ENCODE assay signal across 2 cellular contexts in genomic region chr2:102059151-102059550, GRCh38.
TF ChIP-seq lines count a peak whose summit lies in the region.

No MANE protein-coding gene starts in this region.

TF ChIP-seq in K562, 482 proteins besides CTCF, POLR2A, EP300 and RAD21 (continued from another document):
- TF ChIP-seq, protein P1, sequence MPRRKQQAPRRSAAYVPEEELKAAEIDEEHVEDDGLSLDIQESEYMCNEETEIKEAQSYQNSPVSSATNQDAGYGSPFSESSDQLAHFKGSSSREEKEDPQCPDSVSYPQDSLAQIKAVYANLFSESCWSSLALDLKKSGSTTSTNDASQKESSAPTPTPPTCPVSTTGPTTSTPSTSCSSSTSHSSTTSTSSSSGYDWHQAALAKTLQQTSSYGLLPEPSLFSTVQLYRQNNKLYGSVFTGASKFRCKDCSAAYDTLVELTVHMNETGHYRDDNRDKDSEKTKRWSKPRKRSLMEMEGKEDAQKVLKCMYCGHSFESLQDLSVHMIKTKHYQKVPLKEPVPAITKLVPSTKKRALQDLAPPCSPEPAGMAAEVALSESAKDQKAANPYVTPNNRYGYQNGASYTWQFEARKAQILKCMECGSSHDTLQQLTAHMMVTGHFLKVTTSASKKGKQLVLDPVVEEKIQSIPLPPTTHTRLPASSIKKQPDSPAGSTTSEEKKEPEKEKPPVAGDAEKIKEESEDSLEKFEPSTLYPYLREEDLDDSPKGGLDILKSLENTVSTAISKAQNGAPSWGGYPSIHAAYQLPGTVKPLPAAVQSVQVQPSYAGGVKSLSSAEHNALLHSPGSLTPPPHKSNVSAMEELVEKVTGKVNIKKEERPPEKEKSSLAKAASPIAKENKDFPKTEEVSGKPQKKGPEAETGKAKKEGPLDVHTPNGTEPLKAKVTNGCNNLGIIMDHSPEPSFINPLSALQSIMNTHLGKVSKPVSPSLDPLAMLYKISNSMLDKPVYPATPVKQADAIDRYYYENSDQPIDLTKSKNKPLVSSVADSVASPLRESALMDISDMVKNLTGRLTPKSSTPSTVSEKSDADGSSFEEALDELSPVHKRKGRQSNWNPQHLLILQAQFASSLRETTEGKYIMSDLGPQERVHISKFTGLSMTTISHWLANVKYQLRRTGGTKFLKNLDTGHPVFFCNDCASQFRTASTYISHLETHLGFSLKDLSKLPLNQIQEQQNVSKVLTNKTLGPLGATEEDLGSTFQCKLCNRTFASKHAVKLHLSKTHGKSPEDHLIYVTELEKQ (CRISPR knock-in tag; IDR thresholded peaks at IDR 0.05), result no peak
- TF ChIP-seq POLR3A (IDR thresholded peaks at IDR 0.05; ENCODE audit: borderline replicate concordance, extremely low read depth, insufficient read depth, insufficient read length), result no peak
TF ChIP-seq in K562: peak in this region for 0.

TF ChIP-seq in liver, 16 proteins besides CTCF, POLR2A, EP300 and RAD21 (continued from another document):
- TF ChIP-seq ZBTB33 (IDR thresholded peaks at IDR 0.05), result no peak
- TF ChIP-seq, protein P2, sequence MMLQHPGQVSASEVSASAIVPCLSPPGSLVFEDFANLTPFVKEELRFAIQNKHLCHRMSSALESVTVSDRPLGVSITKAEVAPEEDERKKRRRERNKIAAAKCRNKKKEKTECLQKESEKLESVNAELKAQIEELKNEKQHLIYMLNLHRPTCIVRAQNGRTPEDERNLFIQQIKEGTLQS (IDR thresholded peaks at IDR 0.05), result no peak
- TF ChIP-seq FOXA1 (IDR thresholded peaks at IDR 0.05), result no peak
- TF ChIP-seq, protein P3, sequence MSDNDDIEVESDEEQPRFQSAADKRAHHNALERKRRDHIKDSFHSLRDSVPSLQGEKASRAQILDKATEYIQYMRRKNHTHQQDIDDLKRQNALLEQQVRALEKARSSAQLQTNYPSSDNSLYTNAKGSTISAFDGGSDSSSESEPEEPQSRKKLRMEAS (IDR thresholded peaks at IDR 0.05), result no peak
- TF ChIP-seq YY1 (IDR thresholded peaks at IDR 0.05), result no peak
- TF ChIP-seq, protein P4, sequence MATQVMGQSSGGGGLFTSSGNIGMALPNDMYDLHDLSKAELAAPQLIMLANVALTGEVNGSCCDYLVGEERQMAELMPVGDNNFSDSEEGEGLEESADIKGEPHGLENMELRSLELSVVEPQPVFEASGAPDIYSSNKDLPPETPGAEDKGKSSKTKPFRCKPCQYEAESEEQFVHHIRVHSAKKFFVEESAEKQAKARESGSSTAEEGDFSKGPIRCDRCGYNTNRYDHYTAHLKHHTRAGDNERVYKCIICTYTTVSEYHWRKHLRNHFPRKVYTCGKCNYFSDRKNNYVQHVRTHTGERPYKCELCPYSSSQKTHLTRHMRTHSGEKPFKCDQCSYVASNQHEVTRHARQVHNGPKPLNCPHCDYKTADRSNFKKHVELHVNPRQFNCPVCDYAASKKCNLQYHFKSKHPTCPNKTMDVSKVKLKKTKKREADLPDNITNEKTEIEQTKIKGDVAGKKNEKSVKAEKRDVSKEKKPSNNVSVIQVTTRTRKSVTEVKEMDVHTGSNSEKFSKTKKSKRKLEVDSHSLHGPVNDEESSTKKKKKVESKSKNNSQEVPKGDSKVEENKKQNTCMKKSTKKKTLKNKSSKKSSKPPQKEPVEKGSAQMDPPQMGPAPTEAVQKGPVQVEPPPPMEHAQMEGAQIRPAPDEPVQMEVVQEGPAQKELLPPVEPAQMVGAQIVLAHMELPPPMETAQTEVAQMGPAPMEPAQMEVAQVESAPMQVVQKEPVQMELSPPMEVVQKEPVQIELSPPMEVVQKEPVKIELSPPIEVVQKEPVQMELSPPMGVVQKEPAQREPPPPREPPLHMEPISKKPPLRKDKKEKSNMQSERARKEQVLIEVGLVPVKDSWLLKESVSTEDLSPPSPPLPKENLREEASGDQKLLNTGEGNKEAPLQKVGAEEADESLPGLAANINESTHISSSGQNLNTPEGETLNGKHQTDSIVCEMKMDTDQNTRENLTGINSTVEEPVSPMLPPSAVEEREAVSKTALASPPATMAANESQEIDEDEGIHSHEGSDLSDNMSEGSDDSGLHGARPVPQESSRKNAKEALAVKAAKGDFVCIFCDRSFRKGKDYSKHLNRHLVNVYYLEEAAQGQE (IDR thresholded peaks at IDR 0.05), result no peak
- TF ChIP-seq NR2F2 (IDR thresholded peaks at IDR 0.05), result no peak
